Comparison of ENCODE assay signal across 8 cellular contexts in the genomic region with DNA sequence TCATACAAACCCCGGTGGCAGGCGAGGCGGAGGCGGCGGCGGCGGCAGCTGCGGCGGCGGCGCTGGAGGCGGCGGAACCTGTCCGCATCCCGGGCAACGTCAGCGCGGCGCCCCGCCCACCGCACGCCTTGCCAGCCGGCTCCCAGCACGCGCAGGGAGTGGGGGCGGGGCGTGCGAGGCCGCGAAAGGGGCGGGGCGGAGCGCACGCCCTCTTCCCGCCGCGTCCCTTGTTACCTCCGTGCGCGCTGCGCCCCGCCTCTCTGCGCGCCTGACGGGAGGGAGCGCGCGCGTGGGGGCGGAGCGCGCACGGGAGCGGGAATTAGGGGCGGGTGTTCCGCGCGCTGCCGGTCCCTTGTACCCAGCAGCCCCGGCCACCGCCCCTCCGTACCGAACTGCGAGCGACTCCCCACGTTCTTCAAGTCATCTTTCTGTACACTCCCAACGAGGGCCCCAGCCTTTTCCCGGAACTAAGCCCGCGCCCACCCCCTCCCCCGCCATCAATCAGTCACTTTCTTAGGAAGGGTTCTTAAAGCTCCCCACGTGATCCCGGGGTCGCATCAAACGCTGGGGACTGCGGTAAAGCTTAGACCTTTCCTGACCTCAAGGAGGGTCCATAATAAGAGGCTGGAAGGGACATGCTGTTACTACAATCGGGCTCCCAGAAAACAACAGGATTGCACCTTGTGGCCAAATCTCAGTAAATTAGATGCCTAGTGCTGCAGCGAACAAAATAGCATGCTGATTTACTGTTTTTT. TPM values are rescaled to one million over a fixed set of nuclear protein-coding genes. Genes with fewer than 3 reads are reported as not detected.
A peak's percentile ranks its signal among the peaks of the same experiment; 100 is the strongest.
DNase-seq lines count a peak whose midpoint lies in the region; ATAC-seq and TF ChIP-seq lines count a peak whose summit lies in the region.

A gene with protein sequence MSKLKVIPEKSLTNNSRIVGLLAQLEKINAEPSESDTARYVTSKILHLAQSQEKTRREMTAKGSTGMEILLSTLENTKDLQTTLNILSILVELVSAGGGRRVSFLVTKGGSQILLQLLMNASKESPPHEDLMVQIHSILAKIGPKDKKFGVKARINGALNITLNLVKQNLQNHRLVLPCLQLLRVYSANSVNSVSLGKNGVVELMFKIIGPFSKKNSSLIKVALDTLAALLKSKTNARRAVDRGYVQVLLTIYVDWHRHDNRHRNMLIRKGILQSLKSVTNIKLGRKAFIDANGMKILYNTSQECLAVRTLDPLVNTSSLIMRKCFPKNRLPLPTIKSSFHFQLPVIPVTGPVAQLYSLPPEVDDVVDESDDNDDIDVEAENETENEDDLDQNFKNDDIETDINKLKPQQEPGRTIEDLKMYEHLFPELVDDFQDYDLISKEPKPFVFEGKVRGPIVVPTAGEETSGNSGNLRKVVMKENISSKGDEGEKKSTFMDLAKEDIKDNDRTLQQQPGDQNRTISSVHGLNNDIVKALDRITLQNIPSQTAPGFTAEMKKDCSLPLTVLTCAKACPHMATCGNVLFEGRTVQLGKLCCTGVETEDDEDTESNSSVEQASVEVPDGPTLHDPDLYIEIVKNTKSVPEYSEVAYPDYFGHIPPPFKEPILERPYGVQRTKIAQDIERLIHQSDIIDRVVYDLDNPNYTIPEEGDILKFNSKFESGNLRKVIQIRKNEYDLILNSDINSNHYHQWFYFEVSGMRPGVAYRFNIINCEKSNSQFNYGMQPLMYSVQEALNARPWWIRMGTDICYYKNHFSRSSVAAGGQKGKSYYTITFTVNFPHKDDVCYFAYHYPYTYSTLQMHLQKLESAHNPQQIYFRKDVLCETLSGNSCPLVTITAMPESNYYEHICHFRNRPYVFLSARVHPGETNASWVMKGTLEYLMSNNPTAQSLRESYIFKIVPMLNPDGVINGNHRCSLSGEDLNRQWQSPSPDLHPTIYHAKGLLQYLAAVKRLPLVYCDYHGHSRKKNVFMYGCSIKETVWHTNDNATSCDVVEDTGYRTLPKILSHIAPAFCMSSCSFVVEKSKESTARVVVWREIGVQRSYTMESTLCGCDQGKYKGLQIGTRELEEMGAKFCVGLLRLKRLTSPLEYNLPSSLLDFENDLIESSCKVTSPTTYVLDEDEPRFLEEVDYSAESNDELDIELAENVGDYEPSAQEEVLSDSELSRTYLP (minus strand): TSS at position 80 of the 755 bp plus-strand sequence. CDS start 29,421 bp downstream, outside the sequence.

- DNase-seq in NCI-H1930 (lab: John Stamatoyannopoulos, UW) (peak; percentile 77 to 96), anterior cingulate cortex (lab: John Stamatoyannopoulos, UW) (peak; percentile 33 to 94 (median 87)), right cardiac atrium (peak; percentile 96 to 99 (median 99)), vagina (ENCODE audit: extremely low spot score in 2 of 2) (no peak)

- TF ChIP-seq POLR2A in vagina (IDR thresholded peaks at IDR 0.05), result no peak

- H3K4me3 ChIP-seq in right cardiac atrium (ENCODE audit: low read length) (peak within 1 kb of the TSS; percentile 50), rectal smooth muscle tissue (ENCODE audit: low read length) (peak within 1 kb of the TSS; percentile 92), vagina (peak within 1 kb of the TSS; percentile 91 to 95)

- no peaks in the 10 kb centered on the region for H3K27me3 ChIP-seq in right cardiac atrium (ENCODE audit: control insufficient read depth, insufficient read depth)
- H3K27me3 ChIP-seq in rectal smooth muscle tissue (ENCODE audit: control insufficient read depth, insufficient read depth, low read length), result no peaks in the 10 kb centered on the region
- H3K27me3 ChIP-seq in vagina, result no peaks in the 10 kb centered on the region

- TF ChIP-seq CTCF in vagina (IDR thresholded peaks at IDR 0.05), result no peak

- H3K4me1 ChIP-seq in right cardiac atrium (ENCODE audit: control insufficient read depth, insufficient read depth, low read length), result no peaks in the 10 kb centered on the region
- H3K4me1 ChIP-seq in rectal smooth muscle tissue (ENCODE audit: control insufficient read depth, insufficient read depth, low read length), result peaks cover 4% of the 10 kb centered on the region
- peaks cover 21% of the 10 kb centered on the region for H3K4me1 ChIP-seq in vagina

- H3K27ac ChIP-seq in right cardiac atrium (ENCODE audit: low read length) (peak within 1 kb of the TSS; percentile 66), rectal smooth muscle tissue (ENCODE audit: low read depth, low read length) (peak within 1 kb of the TSS; percentile 74), vagina (peak within 1 kb of the TSS; percentile 79)

- WGBS in right cardiac atrium, result under 1% methylated on average over 78 of the region's 78 CpGs

- intact Hi-C loops in T-helper 2 cell treated with Interferon-gamma antibody and Interleukin-4, amounts not matched to agents 100 ng/mL and 5 ng/mL, for 36 hours (cut with micrococcal nuclease), result loop anchor here (1.0 to 5.0 kb wide), 8 partner anchors 17 to 1760 kb away; a partner anchor contains a TSS
- intact Hi-C loops in right cardiac atrium (cut with DNase I), result no loop called here
- intact Hi-C loops in vagina (cut with DNase I), result no loop called here

- ATAC-seq in GM18502 (IDR thresholded peaks at IDR 0.05; ENCODE audit: poor library complexity, unreplicated experiment) (peak; percentile 83), HG02938 (IDR thresholded peaks at IDR 0.05; ENCODE audit: unreplicated experiment) (peak; percentile 62), right cardiac atrium (peak; percentile 99)

- H3K9me3 ChIP-seq in right cardiac atrium (ENCODE audit: control insufficient read depth, low read length) (no peaks in the 10 kb centered on the region), vagina (no peaks in the 10 kb centered on the region)

- no peaks in the 10 kb centered on the region for H3K36me3 ChIP-seq in rectal smooth muscle tissue (ENCODE audit: control insufficient read depth, insufficient read depth, low read length)
- H3K36me3 ChIP-seq in vagina, result no peaks in the 10 kb centered on the region

- peak within 1 kb of the TSS; percentile 63 for H3K9ac ChIP-seq in rectal smooth muscle tissue (ENCODE audit: low read length)

RNA-seq across cellular contexts. Expression of the gene that starts here (rescaled TPM):
- 29.1 TPM in 2 replicates for total RNA-seq in T-helper 2 cell treated with Interferon-gamma antibody and Interleukin-4, amounts not matched to agents 100 ng/mL and 5 ng/mL, for 36 hours
- 10 to 100 TPM; 42.5 to 54.8 (median 48.8) TPM for total RNA-seq in right cardiac atrium
- 11.0 TPM for polyA plus RNA-seq in right cardiac atrium
- 12.3 TPM for total RNA-seq in vagina

Comparison
In these comparisons a context has a peak if more than half of its experiments do, and no peak if none do; other contexts are left out.
1. DNase-seq: peak in NCI-H1930 (2 of 2), anterior cingulate cortex (58 of 58) and right cardiac atrium (3 of 3); none in vagina (0 of 2).
2. Peak in every context shown above with its lines, with median percentiles within 50 percentile points of each other: ATAC-seq, H3K27ac ChIP-seq and H3K4me3 ChIP-seq.